In the genomic region with DNA sequence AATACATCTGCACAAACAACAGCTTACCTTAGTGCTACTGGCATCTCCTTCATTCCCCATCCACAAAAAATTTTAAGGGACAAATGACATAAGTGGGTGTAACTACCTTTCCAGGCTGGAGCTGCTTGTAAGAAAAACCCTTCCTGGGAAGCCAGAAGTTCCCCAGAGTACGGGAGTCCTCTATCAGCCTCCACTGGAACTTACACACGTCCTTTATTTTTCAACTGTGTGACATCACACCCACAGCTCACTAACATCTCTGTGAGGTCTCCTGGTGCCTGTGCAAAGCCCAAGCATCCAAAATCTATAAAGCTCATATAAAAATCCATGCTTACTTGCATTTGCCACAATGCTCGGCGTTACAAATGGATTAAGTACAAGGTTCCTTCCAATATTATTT, we compare ENCODE assay signal across 10 cellular contexts. TPM values are rescaled to one million over a fixed set of nuclear protein-coding genes. Genes with fewer than 3 reads are reported as not detected.
DNase-seq lines count a peak whose midpoint lies in the region; ATAC-seq, FAIRE-seq and TF ChIP-seq lines count a peak whose summit lies in the region.
"Had no signal": no experiment of that assay in that cellular context is flagged by ENCODE, and none has a peak within 500 bp of the region (broad histone marks: within the 10 kb centered on the region; RNA-seq: fewer than 3 reads in every experiment).

No MANE protein-coding gene starts in this region.

- TF ChIP-seq CTCF in A549 (IDR thresholded peaks at IDR 0.05) (no peak), GM12865 (IDR thresholded peaks at IDR 0.05; ENCODE audit: insufficient read depth, low read depth, low read length, missing control alignments) (no peak), ascending aorta (IDR thresholded peaks at IDR 0.05) (no peak), H9 (conservative IDR thresholded peaks at IDR 0.05) (no peak)

- DNase-seq in A549 (ENCODE audit: low read depth in 1 of 2, low spot score in 1 of 2) = no peak
- no peak for DNase-seq in GM12865 (ENCODE audit: low read depth)
- peak in 1 of 2 donors; percentile 47 for DNase-seq in ascending aorta (ENCODE audit: low spot score in 2 of 2)
- DNase-seq in mesenchymal stem cell = peak; percentile 66
- DNase-seq in H9 = no peak
- DNase-seq in OCI-M2 (lab: John Stamatoyannopoulos, UW; ENCODE audit: unreplicated experiment) = no peak
- no peak for DNase-seq in MV-4-11 (lab: John Stamatoyannopoulos, UW)
- DNase-seq: naive thymus-derived CD8-positive, alpha-beta T cell; NCI-H2227 treated with DMSO at 0.1 percent for 48 hours had no signal

- 83% methylated on average over 4 of the region's 4 CpGs for WGBS in A549 (ENCODE audit: missing lambda C conversion rate)
- WGBS in mesenchymal stem cell = 61% methylated on average over 4 of the region's 4 CpGs
- WGBS in H9 (ENCODE audit: extremely low coverage, insufficient read length, low lambda C conversion rate) = no CpG with 5 or more reads among the region's 4 CpGs

- no peak for TF ChIP-seq RAD21 in A549 (conservative IDR thresholded peaks at IDR 0.05 in 1 of 2, IDR thresholded peaks at IDR 0.05 in 1 of 2)

- H3K4me3 ChIP-seq in A549 (no peak overlapping the region), GM12865 (ENCODE audit: low read depth, low read length) (peak overlapping the region; percentile 39), ascending aorta (peak overlapping the region; percentile 2 to 34), mesenchymal stem cell (ENCODE audit: insufficient read depth in 1 of 2, low read depth in 1 of 2, low read length in 2 of 2) (peak overlapping the region in 1 of 2 experiments; percentile 47)

- H3K23ac ChIP-seq in mesenchymal stem cell (ENCODE audit: low read length in 2 of 2) (no peak overlapping the region), H9 (ENCODE audit: insufficient read length, low read depth, low read length) (no peak overlapping the region)

- CTCF ChIA-PET in A549 (lab: Yijun Ruan, JAX) = no interaction called here

- no peak for TF ChIP-seq POLR2A in A549 (IDR thresholded peaks at IDR 0.05; ENCODE audit: low read length)

- H4K91ac ChIP-seq in mesenchymal stem cell (ENCODE audit: low read length) (no peak overlapping the region), H9 (ENCODE audit: insufficient read length, low read depth, low read length) (no peak overlapping the region)

- no peak overlapping the region for H2AFZ ChIP-seq in mesenchymal stem cell (ENCODE audit: low read depth, low read length)
- no peak overlapping the region for H2AFZ ChIP-seq in H9 (ENCODE audit: low read length)

- TF ChIP-seq EP300 in A549 (IDR thresholded peaks at IDR 0.05) = no peak

- peaks cover 1 to 5% (median 4%) of the 10 kb centered on the region in 3 experiments; a peak in 5 of 7 replicates for H3K36me3 Mint-ChIP-seq in H9 (ENCODE audit: insufficient read depth in 1 of 3, low read depth in 3 of 3)
- H3K36me3 Mint-ChIP-seq: naive thymus-derived CD8-positive, alpha-beta T cell had no signal

- no peak overlapping the region for H3K56ac ChIP-seq in H9 (ENCODE audit: insufficient read length, low read depth, low read length)

- no peak overlapping the region for H2BK120ac ChIP-seq in mesenchymal stem cell (ENCODE audit: low read depth, low read length)
- H2BK120ac ChIP-seq in H9 (ENCODE audit: low read depth, low read length, poor library complexity, severe bottlenecking) = no peak overlapping the region

- no peaks in the 10 kb centered on the region for H3K9me3 Mint-ChIP-seq in H9
- H3K9me3 Mint-ChIP-seq: naive thymus-derived CD8-positive, alpha-beta T cell had no signal

- H2BK5ac ChIP-seq in mesenchymal stem cell (ENCODE audit: low read depth, low read length, poor library complexity, severe bottlenecking) = no peak overlapping the region
- H2BK5ac ChIP-seq in H9 (ENCODE audit: insufficient read length, low read length) = no peak overlapping the region

- H3K27me3 ChIP-seq in ascending aorta (no peaks in the 10 kb centered on the region), mesenchymal stem cell (ENCODE audit: control insufficient read depth in 1 of 2, insufficient read depth in 1 of 2, low read length in 2 of 2) (no peaks in the 10 kb centered on the region), H9 (ENCODE audit: insufficient read depth, low read length) (no peaks in the 10 kb centered on the region)

- H3K9me3 ChIP-seq in A549 (no peaks in the 10 kb centered on the region), ascending aorta (no peaks in the 10 kb centered on the region), mesenchymal stem cell (ENCODE audit: control insufficient read depth, low read length) (no peaks in the 10 kb centered on the region), H9 (ENCODE audit: control insufficient read depth, low read depth, low read length) (no peaks in the 10 kb centered on the region)

- H3K27ac ChIP-seq in A549 (peak overlapping the region in 1 of 2 experiments; percentile 30; a peak in 2 of 6 replicates), ascending aorta (peak overlapping the region; percentile 50 to 59), mesenchymal stem cell (ENCODE audit: low read length, poor library complexity, severe bottlenecking) (peak overlapping the region; percentile 46), H9 (ENCODE audit: insufficient read length, low read depth, low read length) (no peak overlapping the region)

- H3K4ac ChIP-seq in mesenchymal stem cell (ENCODE audit: low read depth in 1 of 2, low read length in 2 of 2) (peak overlapping the region in 1 of 2 experiments; percentile 68), H9 (ENCODE audit: low read depth, low read length) (no peak overlapping the region)

- H3K79me1 ChIP-seq in mesenchymal stem cell (replicated peaks; ENCODE audit: low read length, poor library complexity, severe bottlenecking) (peaks cover 2% of the 10 kb centered on the region), H9 (ENCODE audit: insufficient read depth, low read depth, low read length, poor library complexity, severe bottlenecking) (peaks cover 15% of the 10 kb centered on the region)

- H2BK12ac ChIP-seq in mesenchymal stem cell (ENCODE audit: low read length in 2 of 2) (peak overlapping the region; percentile 16 to 44), H9 (ENCODE audit: insufficient read length, low read depth, low read length) (no peak overlapping the region)

- no peaks in the 10 kb centered on the region for H4K20me1 ChIP-seq in H9 (ENCODE audit: control insufficient read depth, insufficient read depth, insufficient read length)

- H3K36me3 ChIP-seq in ascending aorta (no peaks in the 10 kb centered on the region), mesenchymal stem cell (ENCODE audit: control insufficient read depth in 1 of 2, insufficient read depth in 2 of 2, low read depth in 1 of 2, low read length in 2 of 2) (no peaks in the 10 kb centered on the region)

- POLR2A ChIA-PET in A549 (lab: Yijun Ruan, JAX) = no interaction called here

- H3K18ac ChIP-seq in mesenchymal stem cell (ENCODE audit: low read depth in 1 of 2, low read length in 2 of 2) = peak overlapping the region in 1 of 2 experiments; percentile 29
- no peak overlapping the region for H3K18ac ChIP-seq in H9 (ENCODE audit: insufficient read length, low read depth, low read length)

- no peak overlapping the region for H3K4me3 Mint-ChIP-seq in H9

- ATAC-seq in A549 (no peak), GM21447 (IDR thresholded peaks at IDR 0.05; ENCODE audit: unreplicated experiment) (no peak)

- H3K4me1 ChIP-seq in A549 = peaks cover 32% of the 10 kb centered on the region
- H3K4me1 ChIP-seq in ascending aorta = peaks cover 14 to 59% of the 10 kb centered on the region in 2 donors
- peaks cover 19% of the 10 kb centered on the region for H3K4me1 ChIP-seq in mesenchymal stem cell (ENCODE audit: control insufficient read depth, insufficient read depth, low read depth, low read length)
- H3K4me1 ChIP-seq in H9 (ENCODE audit: insufficient read depth, low read length) = peaks cover 35% of the 10 kb centered on the region

- no peaks in the 10 kb centered on the region for H3K23me2 ChIP-seq in H9 (ENCODE audit: insufficient read length, low read depth, low read length, poor library complexity, severe bottlenecking)

- H2BK20ac ChIP-seq in H9 (ENCODE audit: low read depth, low read length, poor library complexity, severe bottlenecking) = no peak overlapping the region

- H3K27me3 Mint-ChIP-seq in H9 (ENCODE audit: low read depth) = no peaks in the 10 kb centered on the region
- H3K27me3 Mint-ChIP-seq: naive thymus-derived CD8-positive, alpha-beta T cell had no signal

- H3K4me1 Mint-ChIP-seq in H9 = peaks cover 20 to 51% of the 10 kb centered on the region in 2 experiments

- H3K79me2 ChIP-seq in H9 (ENCODE audit: insufficient read depth, low read length) = peaks cover 79% of the 10 kb centered on the region

- H3K27ac Mint-ChIP-seq in H9 = peak overlapping the region in 1 of 3 experiments; percentile 82; a peak in 1 of 7 replicates

- no peak overlapping the region for H2AK5ac ChIP-seq in mesenchymal stem cell (ENCODE audit: low read length, severe bottlenecking)
- H2AK5ac ChIP-seq in H9 (ENCODE audit: insufficient read length, low read length) = no peak overlapping the region

- no peak for FAIRE-seq in A549 (lab: Jason Lieb, UNC)

- H3K4me2 ChIP-seq in A549 (peak overlapping the region; percentile 65), mesenchymal stem cell (ENCODE audit: low read length, poor library complexity, severe bottlenecking) (peak overlapping the region; percentile 44), H9 (ENCODE audit: insufficient read depth, insufficient read length, low read length) (no peak overlapping the region)

- H4K8ac ChIP-seq in mesenchymal stem cell (ENCODE audit: low read length) (no peak overlapping the region), H9 (replicated peaks; ENCODE audit: insufficient read length, low read depth, low read length) (no peak overlapping the region)

- H3K14ac ChIP-seq in mesenchymal stem cell (ENCODE audit: low read length in 2 of 2) (no peak overlapping the region), H9 (ENCODE audit: insufficient read depth, low read length) (no peak overlapping the region)

- H3T11ph ChIP-seq in H9 (ENCODE audit: low read length) = no peak overlapping the region

- no peak overlapping the region for H4K5ac ChIP-seq in H9 (ENCODE audit: insufficient read length, low read depth, low read length)

- intact Hi-C loops in ascending aorta (cut with DNase I) = no loop called here

- H3K9ac ChIP-seq in mesenchymal stem cell (ENCODE audit: low read length) (peak overlapping the region; percentile 54), H9 (ENCODE audit: extremely low read depth, insufficient read length, low read length) (no peak overlapping the region)

- H2BK15ac ChIP-seq in mesenchymal stem cell (ENCODE audit: low read depth, poor library complexity, severe bottlenecking) (no peak overlapping the region), H9 (ENCODE audit: low read depth, low read length) (no peak overlapping the region)

TF ChIP-seq in A549, 52 proteins besides CTCF, POLR2A, EP300 and RAD21 (continues in another document):
- no peak for TF ChIP-seq TFCP2L1 (CRISPR knock-in tag; IDR thresholded peaks at IDR 0.05)

RNA-seq across cellular contexts. Expression of a gene that starts 27.6 kb away (rescaled TPM):
- 6.2 and 11.2 TPM in 2 replicates for polyA plus RNA-seq in A549 (2011; rRNA removed)
- polyA plus RNA-seq in A549 (2012; cell fraction: cytosol; rRNA removed) = 3.8 and 5.4 TPM in 2 replicates
- 8.5 and 8.8 TPM in 2 replicates for polyA plus RNA-seq in A549 (2012; cell fraction: nucleus; rRNA removed)
- 1.8 to 2.9 TPM (median 2.6 TPM) in 3 replicates for polyA plus RNA-seq in A549 (2017; fragmentation: RNase III; extraction: RNeasy Plus Mini Kit Qiagen cat#74134 plus additional on column Dnase treatment)
- polyA minus RNA-seq in A549 (2011; rRNA and poly(A)+ RNA removed) = 18.4 and 19.3 TPM in 2 replicates
- total RNA-seq in ascending aorta = 62.3 TPM
- 11.6 TPM for polyA plus RNA-seq in mesenchymal stem cell (2013, experiment 1 of 2)
- polyA plus RNA-seq in mesenchymal stem cell (2013, experiment 2 of 2) = 12.2 TPM
- total RNA-seq in H9 (2021) = 63.3 and 70.3 TPM in 2 replicates
